Comparison of ENCODE assay signal across 11 cellular contexts in the genomic region with DNA sequence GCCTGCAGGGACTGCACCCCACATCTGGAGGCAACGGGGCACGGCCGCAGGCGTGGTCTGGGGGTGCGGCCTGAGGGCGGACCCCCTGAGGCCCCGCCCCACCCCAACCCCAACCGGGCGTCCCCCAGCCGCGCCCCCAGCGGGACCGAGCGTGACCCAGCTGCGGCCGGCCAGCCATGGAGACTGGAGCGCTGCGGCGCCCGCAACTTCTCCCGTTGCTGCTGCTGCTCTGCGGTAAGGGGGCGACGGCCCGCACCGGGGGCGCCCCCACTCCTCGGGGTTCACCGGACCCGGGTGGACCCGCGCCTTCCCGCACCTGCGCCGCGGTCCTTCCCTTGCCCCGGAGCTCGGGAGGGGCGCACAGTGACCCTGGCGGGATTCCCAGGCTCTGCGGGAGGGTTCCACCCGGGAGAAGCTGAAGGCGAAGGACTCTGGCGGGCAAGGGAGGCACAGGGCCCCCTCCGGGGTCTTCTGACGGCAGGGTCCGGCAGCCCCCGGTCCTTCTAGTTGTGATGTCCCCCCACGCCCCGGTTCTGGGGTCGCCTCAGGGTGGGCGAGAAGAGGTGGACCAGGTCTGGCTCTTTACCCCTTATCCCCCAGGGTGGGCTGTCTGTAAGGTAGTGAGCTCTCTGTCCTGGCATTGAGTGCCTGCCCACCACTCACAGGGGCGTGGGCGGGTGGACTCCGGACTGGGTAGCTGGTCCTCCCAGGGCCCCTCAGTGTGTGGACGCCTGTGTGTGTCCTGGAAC. TPM values are rescaled to one million over a fixed set of nuclear protein-coding genes. Genes with fewer than 3 reads are reported as not detected.
A peak's percentile ranks its signal among the peaks of the same experiment; 100 is the strongest.
DNase-seq lines count a peak whose midpoint lies in the region; ATAC-seq and TF ChIP-seq lines count a peak whose summit lies in the region.
"Had no signal": no experiment of that assay in that cellular context is flagged by ENCODE, and none has a peak within 500 bp of the region (broad histone marks: within the 10 kb centered on the region; RNA-seq: fewer than 3 reads in every experiment).

A gene with protein sequence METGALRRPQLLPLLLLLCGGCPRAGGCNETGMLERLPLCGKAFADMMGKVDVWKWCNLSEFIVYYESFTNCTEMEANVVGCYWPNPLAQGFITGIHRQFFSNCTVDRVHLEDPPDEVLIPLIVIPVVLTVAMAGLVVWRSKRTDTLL (plus strand): TSS at position 139 of the 749 bp plus-strand sequence. CDS start 38 bp downstream, at position 177.

- H3K9me3 Mint-ChIP-seq in endothelial cell (ENCODE audit: unreplicated experiment): no peaks in the 10 kb centered on the region
- H3K9me3 Mint-ChIP-seq: IgD-negative memory B cell had no signal

- DNase-seq in NCI-H69 (lab: John Stamatoyannopoulos, UW) (peak; percentile 18), endothelial cell (ENCODE audit: low spot score) (no peak), lung (ENCODE audit: low spot score) (no peak), NCI-H1417 treated with DMSO at 0.1 percent for 48 hours (lab: John Stamatoyannopoulos, UW) (no peak), NOMO-1 treated with DMSO at 0.1 percent for 48 hours (lab: John Stamatoyannopoulos, UW; ENCODE audit: unreplicated experiment) (no peak), HCEC 1CT (no peak)
- DNase-seq in stimulated activated naive CD4-positive, alpha-beta T cell (lab: John Stamatoyannopoulos, UW): no peak
- DNase-seq: NCI-H510A treated with DMSO at 0.1 percent for 48 hours had no signal

- H3K4me1 Mint-ChIP-seq in endothelial cell (ENCODE audit: unreplicated experiment): peaks cover 12% of the 10 kb centered on the region

- H3K27ac ChIP-seq in lung (ENCODE audit: low read depth in 1 of 2, low read length in 1 of 2) (peak within 1 kb of the TSS; percentile 70 to 71), subcutaneous abdominal adipose tissue (ENCODE audit: low read depth, low read length) (peak within 1 kb of the TSS; percentile 10)

- ATAC-seq in lung (ENCODE audit: insufficient read depth, low FRiP score): no peak

- H3K4me3 Mint-ChIP-seq in endothelial cell (ENCODE audit: unreplicated experiment): peak within 1 kb of the TSS; percentile 84

- H3K36me3 Mint-ChIP-seq in endothelial cell (ENCODE audit: low read depth, unreplicated experiment): peaks cover 10% of the 10 kb centered on the region
- H3K36me3 Mint-ChIP-seq: IgD-negative memory B cell had no signal

- peak within 1 kb of the TSS in 3 of 5 donors; percentile 35 to 63 (median 63) for H3K9ac ChIP-seq in subcutaneous abdominal adipose tissue (ENCODE audit: low read length in 5 of 5)

- H3K27ac Mint-ChIP-seq in endothelial cell (ENCODE audit: unreplicated experiment): no peak within 1 kb of the TSS

- 13 to 14% methylated on average over 48 to 56 of the region's 56 CpGs for WGBS in lung, 2 donors

- H3K4me1 ChIP-seq in lung (ENCODE audit: control insufficient read depth in 2 of 2, insufficient read depth in 2 of 2, low read length in 2 of 2) (peaks cover 0 to 4% of the 10 kb centered on the region in 2 donors), subcutaneous abdominal adipose tissue (ENCODE audit: control insufficient read depth in 5 of 5, insufficient read depth in 5 of 5, low read length in 5 of 5) (peaks cover 0 to 43% (median 4%) of the 10 kb centered on the region in 5 donors)

- H3K9me3 ChIP-seq in lung (ENCODE audit: control insufficient read depth in 2 of 2, insufficient read depth in 1 of 2, low read length in 1 of 2): no peaks in the 10 kb centered on the region
- H3K9me3 ChIP-seq in subcutaneous abdominal adipose tissue (ENCODE audit: control insufficient read depth in 5 of 5, low read length in 5 of 5): no peaks in the 10 kb centered on the region

- H3K27me3 ChIP-seq in lung (ENCODE audit: control insufficient read depth, insufficient read depth) (no peaks in the 10 kb centered on the region), subcutaneous abdominal adipose tissue (ENCODE audit: control insufficient read depth in 5 of 5, insufficient read depth in 4 of 5, low read length in 5 of 5) (peaks cover 6 to 21% (median 6%) of the 10 kb centered on the region in 5 donors)

- H3K4me3 ChIP-seq in lung: peak within 1 kb of the TSS; percentile 58
- peak within 1 kb of the TSS in 4 of 5 donors; percentile 48 to 69 (median 58) for H3K4me3 ChIP-seq in subcutaneous abdominal adipose tissue (ENCODE audit: low read depth in 1 of 5, low read length in 5 of 5)

- TF ChIP-seq CTCF in endothelial cell (IDR thresholded peaks at IDR 0.05; ENCODE audit: unreplicated experiment): no peak
- TF ChIP-seq CTCF in lung (IDR thresholded peaks at IDR 0.05; ENCODE audit: control extremely low read depth, extremely low read depth): no peak

- H3K27me3 Mint-ChIP-seq in endothelial cell (ENCODE audit: unreplicated experiment): peaks cover 17% of the 10 kb centered on the region

- H3K36me3 ChIP-seq in lung (ENCODE audit: control insufficient read depth in 2 of 2, insufficient read depth in 2 of 2, low read length in 2 of 2): no peaks in the 10 kb centered on the region
- H3K36me3 ChIP-seq in subcutaneous abdominal adipose tissue (ENCODE audit: control insufficient read depth in 5 of 5, insufficient read depth in 5 of 5, low read length in 5 of 5): peaks cover 0 to 4% (median 0%) of the 10 kb centered on the region in 5 donors

RNA-seq across cellular contexts. Expression of the gene that starts here (rescaled TPM):
- total RNA-seq in endothelial cell (ENCODE audit: unreplicated experiment) (0.62 TPM), lung (10 to 100 TPM; 47.3 to 49.8 TPM)
- 100 to 1,000 TPM in 1 of 2 donors, 10 to 100 TPM in 1; 76.8 to 116 TPM for polyA plus RNA-seq in lung
- total RNA-seq: T-helper 2 cell treated with Interferon-gamma antibody and Interleukin-4, amounts not matched to agents 100 ng/mL and 5 ng/mL, for 36 hours had no signal
- polyA plus RNA-seq: IgD-negative memory B cell had no signal

Comparison
In these comparisons a context has a peak if more than half of its experiments do, and no peak if none do; other contexts are left out.
1. RNA of the gene that starts here (total RNA-seq): 47.3 to 49.8 TPM in lung; 0.62 TPM in endothelial cell (single experiment); every median in the first group is over 10 times any median in the second.